18 cellular contexts compared by ENCODE assay signal in genomic region chr10:25191162-25191895, GRCh38. TPM values are rescaled to one million over a fixed set of nuclear protein-coding genes. Genes with fewer than 3 reads are reported as not detected.
A peak's percentile ranks its signal among the peaks of the same experiment; 100 is the strongest.
DNase-seq lines count a peak whose midpoint lies in the region; ATAC-seq and TF ChIP-seq lines count a peak whose summit lies in the region.
"Had no signal": no experiment of that assay in that cellular context is flagged by ENCODE, and none has a peak within 500 bp of the region (broad histone marks: within the 10 kb centered on the region; RNA-seq: fewer than 3 reads in every experiment).

No MANE protein-coding gene starts in this region.

- H3K79me1 ChIP-seq in IMR-90 (ENCODE audit: low read depth in 1 of 2, low read length in 2 of 2): no peaks in the 10 kb centered on the region

- H3K27ac ChIP-seq in IMR-90 (ENCODE audit: insufficient read depth, low read length) (no peak overlapping the region), VCaP (peak overlapping the region; percentile 13; the same call in 1 of the 2 replicates)
- H3K27ac ChIP-seq: BLaER1 had no signal

- TF ChIP-seq CTCF in IMR-90 (conservative IDR thresholded peaks at IDR 0.05; ENCODE audit: low read depth, low read length) (no peak), VCaP (conservative IDR thresholded peaks at IDR 0.05) (no peak), endothelial cell (IDR thresholded peaks at IDR 0.05; ENCODE audit: unreplicated experiment) (no peak)

- no peak for TF ChIP-seq RAD21 in IMR-90 (IDR thresholded peaks at IDR 0.05; ENCODE audit: low read length)

- no peaks in the 10 kb centered on the region for H3K27me3 Mint-ChIP-seq in endothelial cell (ENCODE audit: unreplicated experiment)

- POLR2A ChIA-PET in IMR-90 (lab: Charles Lee; ENCODE audit: unreplicated experiment): interaction anchor here (0.6 kb wide), 1 partner anchor 72 kb away, joined by 5 read pairs; no protein-coding TSS in a partner anchor

- H3K4me3 Mint-ChIP-seq in endothelial cell (ENCODE audit: unreplicated experiment): no peak overlapping the region
- H3K4me3 Mint-ChIP-seq: CD14-positive monocyte; CD4-positive, alpha-beta memory T cell; GM23338; HFFc6 had no signal

- ATAC-seq in IMR-90 (ENCODE audit: low read depth) (no peak), HG03025 (IDR thresholded peaks at IDR 0.05; ENCODE audit: low FRiP score, unreplicated experiment) (no peak), HG03095 (IDR thresholded peaks at IDR 0.05; ENCODE audit: unreplicated experiment) (no peak)
- ATAC-seq: GM23338, HCT116 had no signal

- intact Hi-C loops in IMR-90 (cut with micrococcal nuclease): no loop called here

- H4K8ac ChIP-seq in IMR-90 (ENCODE audit: low read depth in 2 of 2, low read length in 2 of 2): no peak overlapping the region

- peak overlapping the region; percentile 61 for H3K27ac Mint-ChIP-seq in endothelial cell (ENCODE audit: unreplicated experiment)
- H3K27ac Mint-ChIP-seq: CD14-positive monocyte, GM23338, HFFc6 had no signal

- H4K5ac ChIP-seq in IMR-90 (ENCODE audit: low read depth, low read length): no peak overlapping the region

- H3K56ac ChIP-seq in IMR-90 (ENCODE audit: extremely low read depth, insufficient read depth, low read length): no peak overlapping the region

- H3K9me1 ChIP-seq in IMR-90 (ENCODE audit: insufficient read depth, low read length): no peaks in the 10 kb centered on the region

- no peak overlapping the region for H2AK9ac ChIP-seq in IMR-90 (replicated peaks; ENCODE audit: low read depth, low read length, poor library complexity)

- H2AFZ ChIP-seq in IMR-90 (replicated peaks; ENCODE audit: low read length, poor library complexity): no peak overlapping the region
- H2AFZ ChIP-seq: GM23338 had no signal

- no peak overlapping the region for H3K4me2 ChIP-seq in IMR-90 (ENCODE audit: low read depth, low read length)
- H3K4me2 ChIP-seq: BLaER1, GM23338 had no signal

- CTCF ChIA-PET in IMR-90 (lab: Yijun Ruan, JAX): no interaction called here

- H2BK15ac ChIP-seq in IMR-90 (ENCODE audit: low read depth, low read length): no peak overlapping the region

- H4K20me1 ChIP-seq in IMR-90 (ENCODE audit: insufficient read depth, low read length): no peaks in the 10 kb centered on the region
- H4K20me1 ChIP-seq: BLaER1 had no signal

- WGBS in IMR-90 (ENCODE audit: extremely low coverage in 2 of 2, insufficient read length in 1 of 2), 2 experiments: 45% methylated on average over 3 of the region's 5 CpGs; no CpG with 5 or more reads in 1 of the 2 experiments

- H3K9me3 Mint-ChIP-seq in endothelial cell (ENCODE audit: unreplicated experiment): no peaks in the 10 kb centered on the region

- H3K4me1 Mint-ChIP-seq in endothelial cell (ENCODE audit: unreplicated experiment): peaks cover 21% of the 10 kb centered on the region
- H3K4me1 Mint-ChIP-seq: CD14-positive monocyte; CD4-positive, alpha-beta memory T cell; GM23338 had no signal

- no peak overlapping the region for H2BK20ac ChIP-seq in IMR-90 (ENCODE audit: low read depth, low read length)

- no peak overlapping the region for H2AK5ac ChIP-seq in IMR-90 (ENCODE audit: low read depth, low read length)

- no peak overlapping the region for H3K23ac ChIP-seq in IMR-90 (ENCODE audit: low read depth, low read length)

- no peak overlapping the region for H2BK5ac ChIP-seq in IMR-90 (ENCODE audit: low read depth, low read length, poor library complexity, severe bottlenecking)

- no peaks in the 10 kb centered on the region for H3K36me3 ChIP-seq in IMR-90 (ENCODE audit: control insufficient read depth, insufficient read depth, low read length)
- H3K36me3 ChIP-seq: BLaER1 had no signal

- in situ Hi-C loops in IMR-90 (cut with MboI; ENCODE audit: low sequenced_read_pairs): no loop called here

- no peak overlapping the region for H3K4me3 ChIP-seq in IMR-90 (ENCODE audit: insufficient read depth, low read depth, low read length)
- H3K4me3 ChIP-seq: BLaER1, GM23338 had no signal

- no peaks in the 10 kb centered on the region for H3K9me3 ChIP-seq in IMR-90 (ENCODE audit: control insufficient read depth, insufficient read depth, low read length)

- dilution Hi-C loops in IMR-90 (cut with HindIII; ENCODE audit: low sequenced_read_pairs, unreplicated experiment): no loop called here

- no peaks in the 10 kb centered on the region for H3K36me3 Mint-ChIP-seq in endothelial cell (ENCODE audit: low read depth, unreplicated experiment)
- H3K36me3 Mint-ChIP-seq: CD14-positive monocyte; CD4-positive, alpha-beta memory T cell had no signal

- H2BK120ac ChIP-seq in IMR-90 (ENCODE audit: low read depth, low read length): no peak overlapping the region

- no peak for TF ChIP-seq POLR2A in IMR-90 (IDR thresholded peaks at IDR 0.05; ENCODE audit: low read depth, low read length)

- no peaks in the 10 kb centered on the region for H3K4me1 ChIP-seq in IMR-90 (ENCODE audit: control insufficient read depth, insufficient read depth, low read length)
- H3K4me1 ChIP-seq: BLaER1 had no signal

- H3K14ac ChIP-seq in IMR-90 (replicated peaks; ENCODE audit: low read depth, low read length): no peak overlapping the region

- DNase-seq in IMR-90 (no peak), endothelial cell (ENCODE audit: low spot score) (no peak), NCI-H524 treated with DMSO at 0.1 percent for 48 hours (lab: John Stamatoyannopoulos, UW) (no peak)
- DNase-seq: CD4-positive, alpha-beta memory T cell; DMS153; DMS79; GDM1; H7; HFFc6 had no signal

- no peaks in the 10 kb centered on the region for H3K27me3 ChIP-seq in IMR-90 (ENCODE audit: control insufficient read depth, insufficient read depth, low read length)
- H3K27me3 ChIP-seq: BLaER1 had no signal

- no peak overlapping the region for H3K18ac ChIP-seq in IMR-90 (ENCODE audit: low read depth, low read length)

- H3K9ac ChIP-seq in IMR-90 (ENCODE audit: low read depth, low read length): no peak overlapping the region
- H3K9ac ChIP-seq: BLaER1 had no signal

- H3K4ac ChIP-seq in IMR-90 (ENCODE audit: low read depth, low read length): no peak overlapping the region

- BruUV-seq in IMR-90 (replicated peaks; lab: Mats Ljungman, UMichigan): no TSS peak

- H4K91ac ChIP-seq in IMR-90 (ENCODE audit: insufficient read depth, low read depth, low read length): no peak overlapping the region

TF ChIP-seq in IMR-90, 13 proteins besides CTCF, POLR2A, EP300 and RAD21:
- TF ChIP-seq MXI1 (IDR thresholded peaks at IDR 0.05; ENCODE audit: borderline replicate concordance, low read depth, low read length) (no peak), MAFK (IDR thresholded peaks at IDR 0.05; ENCODE audit: low read depth, low read length) (peak; percentile 99), NFE2L2 (IDR thresholded peaks at IDR 0.05; ENCODE audit: low read depth, low read length) (peak; percentile 31; the same call in 1 of the 2 replicates)

RNA-seq across cellular contexts. Expression of gene GPR158, which starts 16.5 kb away (rescaled TPM):
- total RNA-seq in IMR-90 (2012; rRNA removed) (not detected in 2 replicates), endothelial cell (ENCODE audit: unreplicated experiment) (0.13 TPM)
- polyA plus RNA-seq in IMR-90 (2012; rRNA removed): not detected in 2 replicates
- not detected in 2 replicates for polyA plus RNA-seq in IMR-90 (2012; cell fraction: cytosol; rRNA removed)
- not detected in 2 replicates for polyA plus RNA-seq in IMR-90 (2012; cell fraction: nucleus; rRNA removed; ENCODE audit: low replicate concordance)
- total RNA-seq: A673; CD4-positive, alpha-beta memory T cell; HFFc6 had no signal
- polyA plus RNA-seq: AG04450; CD14-positive monocyte; CD4-positive, alpha-beta memory T cell had no signal
